In the genomic region with DNA sequence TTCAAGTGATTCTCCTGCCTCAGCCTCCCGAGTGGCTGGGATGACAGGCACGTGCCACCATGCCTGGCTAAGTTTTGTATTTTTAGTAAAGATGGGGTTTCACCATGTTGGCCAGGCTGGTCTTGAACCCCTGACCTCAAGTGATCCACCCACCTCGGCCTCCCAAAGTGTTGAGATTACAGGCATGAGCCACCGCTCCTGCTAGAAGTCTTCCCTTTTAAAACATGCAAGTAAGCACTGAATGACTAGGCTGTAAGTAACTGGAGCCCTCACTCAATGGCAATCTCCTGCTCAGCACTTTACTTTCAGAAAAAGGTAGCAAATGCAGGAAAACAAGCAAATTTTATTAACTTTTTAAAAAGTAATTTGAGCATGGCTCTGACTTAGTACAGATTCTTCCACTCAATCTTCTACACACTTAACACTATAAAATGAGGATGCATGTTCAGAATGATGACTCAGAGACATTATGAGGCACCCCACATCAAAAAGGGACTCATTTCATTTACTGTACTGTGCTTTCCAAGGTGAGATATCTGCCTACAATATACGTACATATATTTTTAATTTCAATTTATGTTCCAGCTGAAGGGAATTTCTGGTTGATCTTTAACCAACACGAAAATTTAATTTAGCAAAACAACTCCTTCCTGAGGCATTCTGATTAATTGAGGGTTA, we compare ENCODE assay signal across 20 cellular contexts. TPM values are rescaled to one million over a fixed set of nuclear protein-coding genes. Genes with fewer than 3 reads are reported as not detected.
DNase-seq lines count a peak whose midpoint lies in the region; ATAC-seq and TF ChIP-seq lines count a peak whose summit lies in the region.
"Had no signal": no experiment of that assay in that cellular context is flagged by ENCODE, and none has a peak within 500 bp of the region (broad histone marks: within the 10 kb centered on the region; RNA-seq: fewer than 3 reads in every experiment).

No MANE protein-coding gene starts in this region.

- peak overlapping the region; percentile 86 for H3K27ac ChIP-seq in CD4-positive, alpha-beta T cell (ENCODE audit: low read depth, low read length)
- H3K27ac ChIP-seq: coronary artery had no signal

- intact Hi-C loops in CD4-positive, alpha-beta T cell (cut with DNase I, micrococcal nuclease): loop anchor here (5.0 kb wide), 2 partner anchors 76 to 161 kb away; no protein-coding TSS in a partner anchor

- no peaks in the 10 kb centered on the region for H3K9me3 Mint-ChIP-seq in CD4-positive, alpha-beta T cell
- H3K9me3 Mint-ChIP-seq in activated CD8-positive, alpha-beta T cell treated with anti-CD3 and anti-CD28 coated beads, Interleukin-2, amount 10 ng/mL, durations not matched to agents 7 days and 5 days (ENCODE audit: insufficient read depth): no peaks in the 10 kb centered on the region
- no peaks in the 10 kb centered on the region for H3K9me3 Mint-ChIP-seq in immature natural killer cell
- H3K9me3 Mint-ChIP-seq: GM23338, neural crest cell had no signal

- peak; percentile 86 for ATAC-seq in CD4-positive, alpha-beta T cell (ENCODE audit: poor library complexity)
- ATAC-seq in activated CD8-positive, alpha-beta T cell treated with anti-CD3 and anti-CD28 coated beads, Interleukin-2, amount 10 ng/mL, durations not matched to agents 7 days and 5 days: peak; percentile 83
- no peak for ATAC-seq in HG03139 (IDR thresholded peaks at IDR 0.05; ENCODE audit: unreplicated experiment)
- ATAC-seq: GM23338; HepG2; left ventricle myocardium superior; right cardiac atrium; stimulated activated memory B cell treated with anti-CD40 and anti-IgM and Interleukin-4, amounts not matched to agents 10 μg/mL and 1 μg/mL and 100 μg/mL, for 72 hours had no signal

- POLR2A ChIA-PET in CD4-positive, alpha-beta T cell (lab: Charles Lee): interaction anchor here (0.7 to 3.5 kb wide), 18 partner anchors 9 to 358 kb away, joined by 3 to 37 read pairs (median 4); no protein-coding TSS in a partner anchor
- POLR2A ChIA-PET in activated CD8-positive, alpha-beta T cell treated with anti-CD3 and anti-CD28 coated beads, Interleukin-2, amount 10 ng/mL, durations not matched to agents 7 days and 5 days (lab: Charles Lee): interaction anchor here (1.5 to 1.6 kb wide), 2 partner anchors 9 to 11 kb away, joined by 5 to 6 read pairs; no protein-coding TSS in a partner anchor

- H3K36me3 Mint-ChIP-seq in CD4-positive, alpha-beta T cell (ENCODE audit: low read depth): no peaks in the 10 kb centered on the region
- peaks cover 12% of the 10 kb centered on the region for H3K36me3 Mint-ChIP-seq in activated CD8-positive, alpha-beta T cell treated with anti-CD3 and anti-CD28 coated beads, Interleukin-2, amount 10 ng/mL, durations not matched to agents 7 days and 5 days (ENCODE audit: low read depth)
- H3K36me3 Mint-ChIP-seq in immature natural killer cell: no peaks in the 10 kb centered on the region
- H3K36me3 Mint-ChIP-seq: CD14-positive monocyte had no signal

- H3K9me3 ChIP-seq in CD4-positive, alpha-beta T cell (ENCODE audit: control insufficient read depth, low read length): no peaks in the 10 kb centered on the region

- H3K4me3 Mint-ChIP-seq in CD4-positive, alpha-beta T cell: peak overlapping the region; percentile 79
- peak overlapping the region; percentile 73 for H3K4me3 Mint-ChIP-seq in activated CD8-positive, alpha-beta T cell treated with anti-CD3 and anti-CD28 coated beads, Interleukin-2, amount 10 ng/mL, durations not matched to agents 7 days and 5 days
- H3K4me3 Mint-ChIP-seq in immature natural killer cell: peak overlapping the region; percentile 56 to 75 (median 70)
- H3K4me3 Mint-ChIP-seq: CD14-positive monocyte; GM23338; neural crest cell; stimulated activated memory B cell treated with anti-CD40 and anti-IgM and Interleukin-4, amounts not matched to agents 10 μg/mL and 1 μg/mL and 100 μg/mL, for 72 hours had no signal

- peaks cover 81% of the 10 kb centered on the region for H3K4me1 Mint-ChIP-seq in CD4-positive, alpha-beta T cell (ENCODE audit: low read depth)
- peaks cover 76% of the 10 kb centered on the region for H3K4me1 Mint-ChIP-seq in activated CD8-positive, alpha-beta T cell treated with anti-CD3 and anti-CD28 coated beads, Interleukin-2, amount 10 ng/mL, durations not matched to agents 7 days and 5 days (ENCODE audit: low read depth)
- H3K4me1 Mint-ChIP-seq in immature natural killer cell: peaks cover 34 to 36% of the 10 kb centered on the region in 2 donors

- no peak for TF ChIP-seq CTCF in CD4-positive, alpha-beta T cell (IDR thresholded peaks at IDR 0.05)

- CTCF ChIA-PET in CD4-positive, alpha-beta T cell (lab: Charles Lee): interaction anchor here (1.3 to 1.4 kb wide), 2 partner anchors 13 to 31 kb away, joined by 3 to 4 read pairs; no protein-coding TSS in a partner anchor
- CTCF ChIA-PET in activated CD8-positive, alpha-beta T cell treated with anti-CD3 and anti-CD28 coated beads, Interleukin-2, amount 10 ng/mL, durations not matched to agents 7 days and 5 days (lab: Charles Lee): interaction anchor here (0.7 to 1.6 kb wide), 5 partner anchors 9 to 162 kb away, joined by 3 to 5 read pairs (median 3); no protein-coding TSS in a partner anchor

- H3K27ac Mint-ChIP-seq in CD4-positive, alpha-beta T cell: peak overlapping the region; percentile 96
- peak overlapping the region; percentile 99 for H3K27ac Mint-ChIP-seq in activated CD8-positive, alpha-beta T cell treated with anti-CD3 and anti-CD28 coated beads, Interleukin-2, amount 10 ng/mL, durations not matched to agents 7 days and 5 days
- peak overlapping the region; percentile 34 to 90 (median 85) for H3K27ac Mint-ChIP-seq in immature natural killer cell
- H3K27ac Mint-ChIP-seq: CD14-positive monocyte; GM23338; stimulated activated memory B cell treated with anti-CD40 and anti-IgM and Interleukin-4, amounts not matched to agents 10 μg/mL and 1 μg/mL and 100 μg/mL, for 72 hours had no signal

- H3K27me3 ChIP-seq in CD4-positive, alpha-beta T cell (ENCODE audit: control insufficient read depth, insufficient read depth, low read length): no peaks in the 10 kb centered on the region

- DNase-seq in CD4-positive, alpha-beta T cell: no peak
- DNase-seq in HT1080 (ENCODE audit: low read depth) (peak; percentile 38), immature natural killer cell (no peak), MV-4-11 (lab: John Stamatoyannopoulos, UW) (no peak), SIG-M5 treated with dmso at 0.1 percent for 504 hours (lab: John Stamatoyannopoulos, UW; ENCODE audit: unreplicated experiment) (no peak)
- no peak for DNase-seq in activated CD8-positive, alpha-beta T cell treated with anti-CD3 and anti-CD28 coated beads, Interleukin-2, amount 10 ng/mL, durations not matched to agents 7 days and 5 days
- DNase-seq: activated CD4-positive, alpha-beta T cell treated with anti-CD3 and anti-CD28 coated beads, Interleukin-2, amount 50 U/mL, for 48 hours; amniotic stem cell; left ventricle myocardium superior; NCI-H1105 treated with DMSO at 0.1 percent for 48 hours; NCI-H2227 treated with DMSO at 0.1 percent for 48 hours; right cardiac atrium; stimulated activated CD4-positive, alpha-beta T cell treated with anti-CD3 and anti-CD28 coated beads, Interleukin-4, amount 100 ng/mL, for 1 hour had no signal

- H3K27me3 Mint-ChIP-seq in CD4-positive, alpha-beta T cell: no peaks in the 10 kb centered on the region
- no peaks in the 10 kb centered on the region for H3K27me3 Mint-ChIP-seq in activated CD8-positive, alpha-beta T cell treated with anti-CD3 and anti-CD28 coated beads, Interleukin-2, amount 10 ng/mL, durations not matched to agents 7 days and 5 days (ENCODE audit: low read depth)
- peaks cover 2 to 7% (median 5%) of the 10 kb centered on the region in 3 donors for H3K27me3 Mint-ChIP-seq in immature natural killer cell (ENCODE audit: low read depth in 3 of 3)
- H3K27me3 Mint-ChIP-seq: stimulated activated memory B cell treated with anti-CD40 and anti-IgM and Interleukin-4, amounts not matched to agents 10 μg/mL and 1 μg/mL and 100 μg/mL, for 72 hours had no signal

RNA-seq across cellular contexts. Expression of gene NCK2, which starts 6.6 kb away (rescaled TPM):
- 10 to 100 TPM; 92.1 to 92.3 TPM for total RNA-seq in CD4-positive, alpha-beta T cell
- 39.9 and 51.3 TPM in 2 replicates for total RNA-seq in HT1080 (2014; rRNA removed; shearing (Covaris generic))
- 30.1 and 33.5 TPM in 2 replicates for polyA plus RNA-seq in HT1080 (2015; cell fraction: cytosol; rRNA removed)
- 10.8 and 12.7 TPM in 2 replicates for polyA plus RNA-seq in HT1080 (2015; cell fraction: nucleus; rRNA removed)
- total RNA-seq in activated CD8-positive, alpha-beta T cell treated with anti-CD3 and anti-CD28 coated beads, Interleukin-2, amount 10 ng/mL, durations not matched to agents 7 days and 5 days: 10 to 100 TPM; 60.7 to 61.3 TPM
- polyA plus RNA-seq in immature natural killer cell: 10 to 100 TPM; 10.7 to 22.1 (median 16.2) TPM
